Comparison of ENCODE assay signal across 8 cellular contexts in genomic region chr10:60480865-60481563, GRCh38.
DNase-seq lines count a peak whose midpoint lies in the region; ATAC-seq, FAIRE-seq and TF ChIP-seq lines count a peak whose summit lies in the region.

No MANE protein-coding gene starts in this region.

- peaks cover 22% of the 10 kb centered on the region for H3K4me1 Mint-ChIP-seq in CD4-positive, alpha-beta T cell (ENCODE audit: low read depth)

- TF ChIP-seq CTCF in BE2C (IDR thresholded peaks at IDR 0.05; ENCODE audit: low read depth, low read length) (no peak), fibroblast of lung (conservative IDR thresholded peaks at IDR 0.05 in 1 of 2, IDR thresholded peaks at IDR 0.05 in 1 of 2; ENCODE audit: low read depth in 1 of 2, low read length in 2 of 2) (no peak)
- no peak for TF ChIP-seq CTCF in CD4-positive, alpha-beta T cell (IDR thresholded peaks at IDR 0.05)

- no peak overlapping the region for H3K9ac ChIP-seq in fibroblast of lung (ENCODE audit: insufficient read depth, low read length)

- H4K20me1 ChIP-seq in fibroblast of lung (ENCODE audit: control insufficient read depth, extremely low read depth, insufficient read depth, low read length): no peaks in the 10 kb centered on the region

- intact Hi-C loops in CD4-positive, alpha-beta T cell (cut with DNase I, micrococcal nuclease): no loop called here

- ATAC-seq in stimulated activated naive CD8-positive, alpha-beta T cell treated with anti-CD3 and anti-CD28 coated beads, Interleukin-15, Interleukin-2, amounts not matched to agents 100 U/mL and 50 U/mL, for 24 hours: no peak
- no peak for ATAC-seq in CD4-positive, alpha-beta T cell (ENCODE audit: poor library complexity)

- H3K9me3 Mint-ChIP-seq in CD4-positive, alpha-beta T cell: no peaks in the 10 kb centered on the region

- no peak overlapping the region for H3K4me3 Mint-ChIP-seq in CD4-positive, alpha-beta T cell

- H3K27ac ChIP-seq in fibroblast of lung (ENCODE audit: insufficient read depth, low read length): no peak overlapping the region
- no peak overlapping the region for H3K27ac ChIP-seq in CD4-positive, alpha-beta T cell (ENCODE audit: low read depth, low read length)

- H3K9me3 ChIP-seq in BE2C (no peaks in the 10 kb centered on the region), fibroblast of lung (ENCODE audit: control insufficient read depth, insufficient read depth, low read depth, low read length) (no peaks in the 10 kb centered on the region)
- H3K9me3 ChIP-seq in CD4-positive, alpha-beta T cell (ENCODE audit: control insufficient read depth, low read length): no peaks in the 10 kb centered on the region

- FAIRE-seq in RCC 7860 (lab: Jason Lieb, UNC): peak; percentile 86

- H3K27ac Mint-ChIP-seq in CD4-positive, alpha-beta T cell: no peak overlapping the region

- H3K36me3 ChIP-seq in BE2C (no peaks in the 10 kb centered on the region), fibroblast of lung (ENCODE audit: control insufficient read depth, insufficient read depth, low read length) (no peaks in the 10 kb centered on the region)

- CTCF ChIA-PET in CD4-positive, alpha-beta T cell (lab: Charles Lee): no interaction called here

- H3K27me3 ChIP-seq in BE2C: no peaks in the 10 kb centered on the region
- no peaks in the 10 kb centered on the region for H3K27me3 ChIP-seq in fibroblast of lung (ENCODE audit: control insufficient read depth, insufficient read depth, low read length)
- H3K27me3 ChIP-seq in CD4-positive, alpha-beta T cell (ENCODE audit: control insufficient read depth, insufficient read depth, low read length): no peaks in the 10 kb centered on the region

- H3K4me3 ChIP-seq in BE2C (ENCODE audit: low read depth, low read length) (no peak overlapping the region), fibroblast of lung (replicated peaks in 1 of 4; ENCODE audit: control extremely low read depth in 1 of 4, insufficient read depth in 1 of 4, low read depth in 3 of 4, low read length in 4 of 4) (no peak overlapping the region)

- DNase-seq in BE2C (peak; percentile 9), RCC 7860 (ENCODE audit: low spot score) (peak; percentile 74), fibroblast of lung (ENCODE audit: low read depth in 2 of 2) (peak; percentile 91 to 92), nucleus accumbens (lab: John Stamatoyannopoulos, UW) (peak in 32 of 56 donors; percentile 3 to 61 (median 30)), NCI-H1092 (lab: John Stamatoyannopoulos, UW) (no peak), NCI-H82 (lab: John Stamatoyannopoulos, UW) (no peak)
- DNase-seq in stimulated activated naive CD8-positive, alpha-beta T cell treated with anti-CD3 and anti-CD28 coated beads, Interleukin-15, Interleukin-2, amounts not matched to agents 100 U/mL and 50 U/mL, for 24 hours: no peak
- DNase-seq in CD4-positive, alpha-beta T cell: no peak

- POLR2A ChIA-PET in CD4-positive, alpha-beta T cell (lab: Charles Lee): no interaction called here

- no peaks in the 10 kb centered on the region for H3K27me3 Mint-ChIP-seq in CD4-positive, alpha-beta T cell

- H3K4me2 ChIP-seq in fibroblast of lung (ENCODE audit: extremely low read depth, insufficient read depth, low read length): peak overlapping the region; percentile 48

- no peak overlapping the region for H2AFZ ChIP-seq in fibroblast of lung (ENCODE audit: low read length)

- no peaks in the 10 kb centered on the region for H3K36me3 Mint-ChIP-seq in CD4-positive, alpha-beta T cell (ENCODE audit: low read depth)

- peaks cover 3% of the 10 kb centered on the region for H3K4me1 ChIP-seq in BE2C
- no peaks in the 10 kb centered on the region for H3K4me1 ChIP-seq in fibroblast of lung (ENCODE audit: control insufficient read depth, extremely low read depth, insufficient read depth, low read length)

- H3K79me2 ChIP-seq in fibroblast of lung (ENCODE audit: control insufficient read depth, insufficient read depth, low read length): no peaks in the 10 kb centered on the region

Comparison
In these comparisons a context has a peak if more than half of its experiments do, and no peak if none do; other contexts are left out.
1. DNase-seq: peak in BE2C (single experiment), RCC 7860 (single experiment), fibroblast of lung (2 of 2) and nucleus accumbens (32 of 56); none in NCI-H1092 (single experiment), NCI-H82 (single experiment), stimulated activated naive CD8-positive, alpha-beta T cell treated with anti-CD3 and anti-CD28 coated beads, Interleukin-15, Interleukin-2, amounts not matched to agents 100 U/mL and 50 U/mL, for 24 hours (single experiment) and CD4-positive, alpha-beta T cell (0 of 10).